In the genomic region with DNA sequence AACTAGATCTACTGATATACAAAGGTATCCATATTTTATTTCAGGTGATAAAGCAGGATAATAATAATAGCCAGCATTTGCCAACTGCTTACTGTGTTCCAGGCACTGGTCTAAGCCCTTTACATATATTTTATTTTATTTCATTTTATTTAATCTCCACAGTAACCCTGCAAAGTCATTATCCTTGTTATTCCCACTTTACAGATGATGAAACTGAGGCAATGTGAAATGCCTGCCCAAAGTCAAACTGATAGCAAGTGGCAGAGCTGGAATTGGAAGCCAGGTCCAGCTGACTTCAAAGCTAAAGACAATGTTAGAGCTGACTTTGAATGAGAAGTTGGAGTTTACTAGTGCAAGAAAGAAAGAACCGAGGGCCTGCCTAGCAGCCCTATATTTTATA, we compare ENCODE assay signal across 12 cellular contexts. TPM values are rescaled to one million over a fixed set of nuclear protein-coding genes. Genes with fewer than 3 reads are reported as not detected.
"Had no signal": no experiment of that assay in that cellular context is flagged by ENCODE, and none has a peak within 500 bp of the region (broad histone marks: within the 10 kb centered on the region; RNA-seq: fewer than 3 reads in every experiment).

No MANE protein-coding gene starts in this region.

- H3K27ac ChIP-seq: GM23248 had no signal

- H3K9me3 ChIP-seq: HAP-1 had no signal

- H3K4me3 ChIP-seq: GM23248, GM23338, HAP-1 had no signal

- H3K9ac ChIP-seq: GM23248 had no signal

- H2AFZ ChIP-seq: GM23248, GM23338 had no signal

- H3K36me3 ChIP-seq: HAP-1 had no signal

- FAIRE-seq: H1, H54 had no signal

- DNase-seq: GM23248, GOT3, H9, HCEC 1CT, HFFc6 had no signal

- ATAC-seq: GM23338, HCT116 had no signal

- H3K4me2 ChIP-seq: GM23338 had no signal

RNA-seq across cellular contexts. Expression of a gene that starts 24.8 kb away (rescaled TPM):
- total RNA-seq: GM23248, GM23338, H1, H4, H7, H9, HFFc6 had no signal
- polyA plus RNA-seq: GM23248, GM23338, H1 had no signal

RNA-seq across cellular contexts. Expression of a gene that starts 44.2 kb away (rescaled TPM):
- total RNA-seq: GM23248, HFFc6 had no signal
- polyA plus RNA-seq: GM23248 had no signal
